ENCODE assay signal across 10 cellular contexts in genomic region chr3:57961828-57962447, GRCh38. TPM values are rescaled to one million over a fixed set of nuclear protein-coding genes. Genes with fewer than 3 reads are reported as not detected.
DNase-seq lines count a peak whose midpoint lies in the region; ATAC-seq and TF ChIP-seq lines count a peak whose summit lies in the region.
"Had no signal": no experiment of that assay in that cellular context is flagged by ENCODE, and none has a peak within 500 bp of the region (broad histone marks: within the 10 kb centered on the region; RNA-seq: fewer than 3 reads in every experiment).

No MANE protein-coding gene starts in this region.

- H3K36me3 ChIP-seq in BE2C (no peaks in the 10 kb centered on the region), kidney epithelial cell (ENCODE audit: control insufficient read depth, insufficient read depth, low read length) (no peaks in the 10 kb centered on the region)
- H3K36me3 ChIP-seq: heart left ventricle had no signal

- H3K27me3 ChIP-seq in BE2C (no peaks in the 10 kb centered on the region), kidney epithelial cell (ENCODE audit: control insufficient read depth, insufficient read depth, low read length) (no peaks in the 10 kb centered on the region)
- H3K27me3 ChIP-seq: heart left ventricle had no signal

- no peaks in the 10 kb centered on the region for H3K9me3 ChIP-seq in BE2C
- H3K9me3 ChIP-seq: heart left ventricle had no signal

- DNase-seq in BE2C (no peak), HT1080 (ENCODE audit: low read depth) (peak; percentile 71), SW480 (ENCODE audit: low spot score) (peak; percentile 68), kidney epithelial cell (ENCODE audit: low read depth) (no peak), anterior cingulate cortex (lab: John Stamatoyannopoulos, UW) (no peak), hippocampal formation (lab: John Stamatoyannopoulos, UW) (no peak)
- no peak for DNase-seq in effector CD4-positive, alpha-beta T cell
- DNase-seq: activated CD4-positive, CD25-positive, alpha-beta regulatory T cell treated with anti-CD3 and anti-CD28 coated beads, Interleukin-2, amount 50 U/mL, for 72 hours; heart left ventricle had no signal

- H3K4me3 ChIP-seq in BE2C (ENCODE audit: low read depth, low read length) (no peak overlapping the region), kidney epithelial cell (ENCODE audit: low read depth, low read length) (no peak overlapping the region)
- H3K4me3 ChIP-seq: heart left ventricle had no signal

- no peaks in the 10 kb centered on the region for H3K4me1 ChIP-seq in BE2C

- peak; percentile 11; the same call in 1 of the 2 replicates for TF ChIP-seq CTCF in BE2C (IDR thresholded peaks at IDR 0.05; ENCODE audit: low read depth, low read length)
- TF ChIP-seq CTCF in kidney epithelial cell (IDR thresholded peaks at IDR 0.05; ENCODE audit: insufficient read depth, low read length, poor library complexity, severe bottlenecking): peak; percentile 22

- ATAC-seq in GM21786 (IDR thresholded peaks at IDR 0.05; ENCODE audit: unreplicated experiment): no peak
- ATAC-seq: heart left ventricle had no signal

RNA-seq across cellular contexts. Expression of gene FLNB, which starts 46.3 kb away (rescaled TPM):
- 20.1 TPM for polyA plus RNA-seq in BE2C (2012; ENCODE audit: insufficient read depth, insufficient read length, low read depth)
- 126 and 138 TPM in 2 replicates for total RNA-seq in HT1080 (2014; rRNA removed; shearing (Covaris generic))
- polyA plus RNA-seq in HT1080 (2015; cell fraction: cytosol; rRNA removed): 23.9 and 28.8 TPM in 2 replicates
- 927 and 954 TPM in 2 replicates for polyA plus RNA-seq in HT1080 (2015; cell fraction: nucleus; rRNA removed)
- 536 and 566 TPM in 2 replicates for total RNA-seq in kidney epithelial cell

Comparison
In these comparisons a context has a peak if more than half of its experiments do, and no peak if none do; other contexts are left out.
1. DNase-seq: peak in HT1080 (single experiment) and SW480 (single experiment); none in BE2C (single experiment), kidney epithelial cell (single experiment), effector CD4-positive, alpha-beta T cell (single experiment), anterior cingulate cortex (0 of 58) and hippocampal formation (0 of 2).